In genomic region chr2:95357717-95358280, GRCh38 we compare ENCODE assay signal across 1 cellular context.
TF ChIP-seq lines count a peak whose summit lies in the region.

No MANE protein-coding gene starts in this region.

TF ChIP-seq in GM23338, 12 proteins besides CTCF, POLR2A, EP300 and RAD21:
- TF ChIP-seq ETS1 (IDR thresholded peaks at IDR 0.05), result no peak
- no peak for TF ChIP-seq NANOG (IDR thresholded peaks at IDR 0.05; ENCODE audit: borderline replicate concordance)
- TF ChIP-seq CREB1 (CRISPR knock-in tag; IDR thresholded peaks at IDR 0.05; ENCODE audit: low read depth), result no peak
- no peak for TF ChIP-seq ZNF462 (CRISPR knock-in tag; IDR thresholded peaks at IDR 0.05)
- no peak for TF ChIP-seq EZH2 (IDR thresholded peaks at IDR 0.05; ENCODE audit: low read depth, unreplicated experiment)
- TF ChIP-seq REST (IDR thresholded peaks at IDR 0.05; ENCODE audit: unreplicated experiment), result no peak
